ENCODE assay signal across 1 cellular context in the genomic region with DNA sequence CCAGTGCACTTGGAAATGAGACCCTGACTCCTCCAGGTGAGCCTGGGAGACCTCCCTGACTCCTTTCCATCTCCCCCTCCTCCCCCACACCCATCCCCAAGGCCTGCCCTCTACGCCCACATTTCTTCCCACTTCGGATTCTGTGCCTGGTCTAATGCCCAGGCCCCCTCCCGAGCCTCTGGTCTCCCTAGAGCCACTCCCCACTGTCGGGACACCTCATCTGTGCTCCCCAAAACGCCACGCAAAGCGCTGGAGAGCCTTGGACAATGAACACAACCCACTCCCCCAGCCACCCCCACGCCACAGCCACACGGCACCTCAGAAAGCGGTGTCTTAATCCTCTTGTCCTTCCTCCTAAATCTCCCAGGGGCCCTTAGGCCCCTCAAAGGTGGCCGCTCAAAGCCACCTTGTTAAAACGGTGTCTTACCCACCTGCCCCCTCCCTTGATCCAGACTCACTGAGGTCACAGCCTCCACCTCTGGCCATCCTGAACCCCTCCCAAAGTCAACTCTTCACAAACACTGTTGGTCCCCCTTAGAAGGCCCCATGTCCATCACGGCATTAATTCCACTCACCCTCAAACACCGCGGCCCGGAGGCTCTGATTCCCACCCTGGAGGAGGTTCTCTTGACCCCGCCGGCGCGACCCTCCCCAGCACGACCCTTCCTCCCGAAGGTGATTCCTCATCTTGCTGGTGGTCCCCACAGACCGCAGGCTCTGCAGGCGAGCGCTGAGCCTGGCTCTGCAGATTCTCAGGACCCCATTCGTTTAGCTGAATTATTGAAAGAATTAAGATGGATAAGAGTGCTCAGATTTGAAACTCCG.
A peak's percentile ranks its signal among the peaks of the same experiment; 100 is the strongest.
TF ChIP-seq lines count a peak whose summit lies in the region.

No MANE protein-coding gene starts in this region.

TF ChIP-seq in HepG2, 621 proteins besides CTCF, POLR2A, EP300 and RAD21:
- TF ChIP-seq, protein P1, sequence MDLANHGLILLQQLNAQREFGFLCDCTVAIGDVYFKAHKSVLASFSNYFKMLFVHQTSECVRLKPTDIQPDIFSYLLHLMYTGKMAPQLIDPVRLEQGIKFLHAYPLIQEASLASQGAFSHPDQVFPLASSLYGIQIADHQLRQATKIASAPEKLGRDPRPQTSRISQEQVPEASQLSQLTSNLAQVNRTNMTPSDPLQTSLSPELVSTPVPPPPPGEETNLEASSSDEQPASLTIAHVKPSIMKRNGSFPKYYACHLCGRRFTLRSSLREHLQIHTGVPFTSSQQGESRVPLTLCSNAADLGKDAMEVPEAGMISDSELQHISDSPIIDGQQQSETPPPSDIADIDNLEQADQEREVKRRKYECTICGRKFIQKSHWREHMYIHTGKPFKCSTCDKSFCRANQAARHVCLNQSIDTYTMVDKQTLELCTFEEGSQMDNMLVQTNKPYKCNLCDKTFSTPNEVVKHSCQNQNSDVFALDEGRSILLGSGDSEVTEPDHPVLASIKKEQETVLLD (CRISPR knock-in tag; IDR thresholded peaks at IDR 0.05; ENCODE audit: low read depth): 0 out of 2 replicates have a peak, but pooled peaks have one; percentile 48
- 0 out of 2 replicates have a peak, but pooled peaks have one; percentile 58 for TF ChIP-seq HOXA7 (CRISPR knock-in tag; IDR thresholded peaks at IDR 0.05)
- TF ChIP-seq ZNF589 (CRISPR knock-in tag; conservative IDR thresholded peaks at IDR 0.05): 0 out of 2 replicates have a peak, but pooled peaks have one; percentile 28
- TF ChIP-seq ZBTB7A (CRISPR knock-in tag; IDR thresholded peaks at IDR 0.05): 0 out of 2 replicates have a peak, but pooled peaks have one; percentile 36
- 0 out of 2 replicates have a peak, but pooled peaks have one; percentile 12 for TF ChIP-seq ZNF557 (CRISPR knock-in tag; IDR thresholded peaks at IDR 0.05)
- 0 out of 2 replicates have a peak, but pooled peaks have one; percentile 1 for TF ChIP-seq ZNF354B (CRISPR knock-in tag; IDR thresholded peaks at IDR 0.05)
- TF ChIP-seq ZSCAN29 (CRISPR knock-in tag; conservative IDR thresholded peaks at IDR 0.05): 0 out of 2 replicates have a peak, but pooled peaks have one; percentile 7
